ENCODE assay signal across 24 cellular contexts in the genomic region with DNA sequence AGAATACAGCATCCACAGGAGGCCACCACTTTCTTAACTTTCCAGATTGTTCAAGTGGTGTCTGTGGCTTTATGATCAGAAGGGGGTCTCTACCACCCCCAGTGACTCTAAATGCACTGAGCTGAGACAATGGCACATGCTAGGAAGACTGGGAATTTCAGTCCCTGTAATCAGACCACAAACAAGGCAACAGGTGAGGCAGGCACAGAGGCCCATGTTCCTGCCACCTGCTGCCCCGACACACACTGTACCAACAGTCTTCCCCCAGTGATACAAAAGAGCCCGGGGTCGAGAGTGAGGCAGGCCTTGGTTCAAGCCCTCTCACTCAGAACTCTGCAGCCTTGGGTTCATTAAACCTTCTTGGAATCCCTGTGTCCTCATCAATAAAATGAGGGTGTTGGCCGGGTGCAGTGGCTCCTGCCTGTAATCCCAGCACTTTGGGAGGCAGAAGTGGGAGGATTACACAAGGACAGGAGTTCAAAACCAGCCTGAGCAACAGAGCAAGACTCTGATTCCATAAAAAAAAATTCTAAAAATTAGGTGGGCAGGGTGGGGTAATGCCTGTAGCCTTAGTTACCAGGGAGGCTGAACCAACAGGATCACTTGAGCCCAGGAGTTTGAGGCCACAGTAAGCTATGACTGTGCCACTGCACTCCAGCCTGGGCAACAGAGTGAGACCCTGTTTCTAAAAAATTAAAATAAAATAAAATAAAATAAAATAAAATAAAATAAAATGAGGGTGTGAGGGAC. TPM values are rescaled to one million over a fixed set of nuclear protein-coding genes. Genes with fewer than 3 reads are reported as not detected.
DNase-seq lines count a peak whose midpoint lies in the region; ATAC-seq and TF ChIP-seq lines count a peak whose summit lies in the region.
"Had no signal": no experiment of that assay in that cellular context is flagged by ENCODE, and none has a peak within 500 bp of the region (broad histone marks: within the 10 kb centered on the region; RNA-seq: fewer than 3 reads in every experiment).

No MANE protein-coding gene starts in this region.

- H3K4me3 Mint-ChIP-seq in nephron progenitor cell = no peak overlapping the region
- H3K4me3 Mint-ChIP-seq: activated T-helper 1 cell treated with anti-CD3 and anti-CD28 coated beads, Interleukin-12 subunit alpha, Interleukin-12 subunit beta, Interleukin-2, Interleukin-4 antibody, amounts not matched to agents 30 ng/mL and 10 ng/mL and 1 ng/mL, durations not matched to agents 14 hours and 24 hours and 36 hours; central memory CD8-positive, alpha-beta T cell had no signal

- H3K27ac Mint-ChIP-seq in nephron progenitor cell = peak overlapping the region; percentile 79
- H3K27ac Mint-ChIP-seq: activated T-helper 1 cell treated with anti-CD3 and anti-CD28 coated beads, Interleukin-12 subunit alpha, Interleukin-12 subunit beta, Interleukin-2, Interleukin-4 antibody, amounts not matched to agents 30 ng/mL and 10 ng/mL and 1 ng/mL, durations not matched to agents 14 hours and 24 hours and 36 hours had no signal

- peaks cover 18% of the 10 kb centered on the region for H3K27me3 Mint-ChIP-seq in nephron progenitor cell (ENCODE audit: low read depth, poor library complexity)

- H3K9me3 Mint-ChIP-seq in nephron progenitor cell = no peaks in the 10 kb centered on the region
- H3K9me3 Mint-ChIP-seq: activated T-helper 1 cell treated with anti-CD3 and anti-CD28 coated beads, Interleukin-12 subunit alpha, Interleukin-12 subunit beta, Interleukin-2, Interleukin-4 antibody, amounts not matched to agents 30 ng/mL and 10 ng/mL and 1 ng/mL, durations not matched to agents 14 hours and 24 hours and 36 hours; central memory CD8-positive, alpha-beta T cell had no signal

- H3K4me1 ChIP-seq in uterus (peaks cover 0 to 22% of the 10 kb centered on the region in 2 donors), right lobe of liver (peaks cover 0 to 9% (median 0%) of the 10 kb centered on the region in 4 donors)
- H3K4me1 ChIP-seq: HAP-1, thyroid gland had no signal

- no peak for TF ChIP-seq POLR2A in uterus (IDR thresholded peaks at IDR 0.05)
- TF ChIP-seq POLR2A in right lobe of liver (IDR thresholded peaks at IDR 0.05) = no peak

- H3K9me3 ChIP-seq in uterus (no peaks in the 10 kb centered on the region), right lobe of liver (no peaks in the 10 kb centered on the region)
- H3K9me3 ChIP-seq: HAP-1, thyroid gland had no signal

- H3K27ac ChIP-seq in uterus (peak overlapping the region; percentile 57 to 70), right lobe of liver (no peak overlapping the region)
- H3K27ac ChIP-seq: skin epidermis, thyroid gland had no signal

- DNase-seq in SHP77 (lab: John Stamatoyannopoulos, UW) (peak; percentile 28 to 44), SHP77 treated with DMSO at 0.1 percent for 48 hours (lab: John Stamatoyannopoulos, UW) (no peak), amniotic epithelial cell (ENCODE audit: low read depth) (peak; percentile 17), nephron progenitor cell (no peak), uterus (no peak), right lobe of liver (no peak), NCI-H2171 treated with DMSO at 0.1 percent for 48 hours (lab: John Stamatoyannopoulos, UW) (no peak)
- DNase-seq: activated CD4-positive, CD25-positive, alpha-beta regulatory T cell; DMS79 treated with DMSO at 0.1 percent for 48 hours; effector CD8-positive, alpha-beta T cell; hippocampal formation; Karpas-422; NCI-H1105; NCI-H2227 treated with DMSO at 0.1 percent for 48 hours; stimulated activated CD4-positive, alpha-beta T cell treated with anti-CD3 and anti-CD28 coated beads, Interleukin-4, amount 100 ng/mL, for 4 hours; stimulated activated CD8-positive, alpha-beta memory T cell treated with anti-CD3 and anti-CD28 coated beads, Interleukin-4, amount 100 ng/mL, for 48 hours; thyroid gland had no signal

- ATAC-seq in right lobe of liver (no peak), HG02798 (IDR thresholded peaks at IDR 0.05; ENCODE audit: poor library complexity, unreplicated experiment) (no peak)

- intact Hi-C loops in uterus (cut with DNase I; ENCODE audit: low total_unique reads) (no loop called here), right lobe of liver (cut with DNase I) (no loop called here)

- TF ChIP-seq CTCF in nephron progenitor cell (IDR thresholded peaks at IDR 0.05) (no peak), uterus (IDR thresholded peaks at IDR 0.05) (no peak), right lobe of liver (IDR thresholded peaks at IDR 0.05) (no peak)

- H3K4me3 ChIP-seq in uterus (no peak overlapping the region), right lobe of liver (no peak overlapping the region)
- H3K4me3 ChIP-seq: HAP-1, skin epidermis, thyroid gland had no signal

- H3K4me1 Mint-ChIP-seq in nephron progenitor cell = peaks cover 80% of the 10 kb centered on the region

- H3K36me3 Mint-ChIP-seq in nephron progenitor cell (ENCODE audit: low read depth) = no peaks in the 10 kb centered on the region

- WGBS in right lobe of liver (ENCODE audit: insufficient coverage, low coverage, low lambda C conversion rate, missing lambda C conversion rate) = 70% methylated on average over 2 of the region's 4 CpGs

- H3K27me3 ChIP-seq in uterus (no peaks in the 10 kb centered on the region), right lobe of liver (no peaks in the 10 kb centered on the region)
- H3K27me3 ChIP-seq: thyroid gland had no signal

- H3K36me3 ChIP-seq in uterus (no peaks in the 10 kb centered on the region), right lobe of liver (no peaks in the 10 kb centered on the region)
- H3K36me3 ChIP-seq: HAP-1, thyroid gland had no signal

RNA-seq across cellular contexts. Expression of gene ADCY5, which starts 55.8 kb away (rescaled TPM):
- total RNA-seq in uterus = 10 to 100 TPM; 21.1 to 43.5 (median 34.7) TPM
- total RNA-seq in right lobe of liver = 1 to 10 TPM; 1.9 to 3.7 (median 2.7) TPM
- total RNA-seq: activated CD8-positive, alpha-beta memory T cell treated with anti-CD3 and anti-CD28 coated beads for 36 hours; activated T-helper 1 cell treated with anti-CD3 and anti-CD28 coated beads, Interleukin-12 subunit alpha, Interleukin-12 subunit beta, Interleukin-2, Interleukin-4 antibody, amounts not matched to agents 30 ng/mL and 10 ng/mL and 1 ng/mL, durations not matched to agents 14 hours and 24 hours and 36 hours; T-helper 2 cell treated with Interferon-gamma antibody and Interleukin-4, amounts not matched to agents 100 ng/mL and 5 ng/mL, for 36 hours had no signal

Comparison
In these comparisons a context has a peak if more than half of its experiments do, and no peak if none do; other contexts are left out.
1. DNase-seq: peak in SHP77 (2 of 2) and amniotic epithelial cell (single experiment); none in SHP77 treated with DMSO at 0.1 percent for 48 hours (single experiment), nephron progenitor cell (single experiment), uterus (0 of 2), right lobe of liver (0 of 3) and NCI-H2171 treated with DMSO at 0.1 percent for 48 hours (single experiment).
2. H3K27ac ChIP-seq: peak in uterus (2 of 2); none in right lobe of liver (0 of 3).
3. RNA of gene ADCY5, which starts 55.8 kb away (total RNA-seq): 21.1 to 43.5 TPM in uterus; 1.9 to 3.7 TPM in right lobe of liver; every median in the first group is over 4 times any median in the second.